ENCODE assay signal across 1 cellular context in the genomic region with DNA sequence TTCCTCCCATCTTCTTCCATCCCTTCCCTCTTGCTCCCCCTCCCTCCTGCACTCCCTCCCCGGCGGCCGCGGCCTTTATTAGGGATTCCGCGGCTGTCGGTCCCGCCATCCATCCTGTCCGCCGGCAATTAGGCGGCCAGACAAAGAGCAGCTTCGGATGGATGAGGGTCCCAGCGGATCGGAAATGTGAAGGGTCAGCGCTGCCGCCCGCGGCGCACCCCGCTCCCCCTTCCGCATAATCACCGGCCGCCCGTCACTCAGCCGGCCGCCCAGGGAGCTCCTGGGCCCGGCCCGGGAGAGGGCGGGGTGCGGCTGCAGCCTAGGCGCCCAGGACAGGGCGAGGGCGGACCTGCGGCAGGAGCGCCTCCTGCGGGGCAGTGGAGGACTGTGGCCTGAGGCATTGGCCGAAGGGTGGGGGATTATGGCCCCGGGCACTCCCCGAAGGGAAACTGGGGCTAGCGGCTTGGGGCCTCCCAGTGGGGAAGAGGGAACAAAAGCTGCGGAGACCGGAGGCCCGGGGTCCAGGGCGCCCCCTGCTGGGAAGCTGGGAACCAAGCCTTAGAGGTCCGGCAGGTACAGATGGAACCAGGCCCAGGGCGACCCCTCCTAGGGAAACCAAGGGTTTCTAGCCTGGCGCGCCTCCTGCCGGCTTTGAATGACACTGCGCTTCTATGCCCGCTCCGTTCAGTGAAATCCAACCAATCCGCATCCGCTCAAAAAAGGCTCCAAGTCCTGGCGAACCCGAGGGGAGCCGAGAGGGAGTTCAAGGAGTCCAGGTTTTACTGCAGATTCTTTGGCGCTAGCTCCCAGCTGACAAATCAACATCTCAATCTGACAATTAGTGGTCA.
TF ChIP-seq lines count a peak whose summit lies in the region.

No MANE protein-coding gene starts in this region.

TF ChIP-seq in GM12878, 131 proteins besides CTCF, POLR2A, EP300 and RAD21 (continues in another document):
- TF ChIP-seq ZBED1 (IDR thresholded peaks at IDR 0.05; ENCODE audit: borderline replicate concordance), result no peak
- no peak for TF ChIP-seq IRF4 (IDR thresholded peaks at IDR 0.05; ENCODE audit: low read depth, low read length)
- peak; percentile 84 for TF ChIP-seq SMARCA5 (IDR thresholded peaks at IDR 0.05)
- no peak for TF ChIP-seq ZNF687 (IDR thresholded peaks at IDR 0.05)
- no peak for TF ChIP-seq BMI1 (IDR thresholded peaks at IDR 0.05; ENCODE audit: borderline replicate concordance)
- no peak for TF ChIP-seq POLR2AphosphoS2 (IDR thresholded peaks at IDR 0.05; ENCODE audit: low read depth, low read length)
- peak; percentile 51; the same call in 1 of the 2 replicates for TF ChIP-seq RB1 (IDR thresholded peaks at IDR 0.05; ENCODE audit: borderline replicate concordance)
- TF ChIP-seq RFX5 (IDR thresholded peaks at IDR 0.05; ENCODE audit: low read depth, low read length), result no peak
- no peak for TF ChIP-seq ZNF622 (IDR thresholded peaks at IDR 0.05)
- no peak for TF ChIP-seq WRNIP1 (IDR thresholded peaks at IDR 0.05; ENCODE audit: borderline replicate concordance, low read depth, low read length)
- no peak for TF ChIP-seq SIX5 (IDR thresholded peaks at IDR 0.05; ENCODE audit: low read depth, low read length, severe bottlenecking)
- TF ChIP-seq LARP7 (IDR thresholded peaks at IDR 0.05), result peak; percentile 68; the same call in 1 of the 2 replicates
- TF ChIP-seq PAX5 (IDR thresholded peaks at IDR 0.05; ENCODE audit: borderline replicate concordance, low read depth, low read length), result peak; percentile 37; the same call in 1 of the 2 replicates
- TF ChIP-seq ZNF24 (IDR thresholded peaks at IDR 0.05), result no peak
- no peak for TF ChIP-seq RELB (IDR thresholded peaks at IDR 0.05; ENCODE audit: low read depth)
- TF ChIP-seq CHD1 (IDR thresholded peaks at IDR 0.05; ENCODE audit: low read depth, low read length), result no peak
- TF ChIP-seq HCFC1 (IDR thresholded peaks at IDR 0.05; ENCODE audit: low read length), result no peak
- TF ChIP-seq ZBTB4 (CRISPR knock-in tag; IDR thresholded peaks at IDR 0.05), result no peak
- peak; percentile 44; the same call in 1 of the 2 replicates for TF ChIP-seq IKZF1 (conservative IDR thresholded peaks at IDR 0.05)
- peak in 1 of 2 experiments; percentile 18; a peak in 1 of 4 replicates for TF ChIP-seq BHLHE40 (IDR thresholded peaks at IDR 0.05; ENCODE audit: borderline replicate concordance in 1 of 2, low read depth in 2 of 2, low read length in 1 of 2)
- TF ChIP-seq, protein P1, sequence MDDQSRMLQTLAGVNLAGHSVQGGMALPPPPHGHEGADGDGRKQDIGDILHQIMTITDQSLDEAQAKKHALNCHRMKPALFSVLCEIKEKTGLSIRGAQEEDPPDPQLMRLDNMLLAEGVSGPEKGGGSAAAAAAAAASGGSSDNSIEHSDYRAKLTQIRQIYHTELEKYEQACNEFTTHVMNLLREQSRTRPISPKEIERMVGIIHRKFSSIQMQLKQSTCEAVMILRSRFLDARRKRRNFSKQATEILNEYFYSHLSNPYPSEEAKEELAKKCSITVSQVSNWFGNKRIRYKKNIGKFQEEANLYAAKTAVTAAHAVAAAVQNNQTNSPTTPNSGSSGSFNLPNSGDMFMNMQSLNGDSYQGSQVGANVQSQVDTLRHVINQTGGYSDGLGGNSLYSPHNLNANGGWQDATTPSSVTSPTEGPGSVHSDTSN (IDR thresholded peaks at IDR 0.05; ENCODE audit: insufficient replicate concordance, low read depth, low read length), result peak; percentile 60
- TF ChIP-seq HSF1 (IDR thresholded peaks at IDR 0.05; ENCODE audit: low read depth, low read length), result no peak
- no peak for TF ChIP-seq NFIC (IDR thresholded peaks at IDR 0.05; ENCODE audit: low read depth, low read length)
- 0 out of 2 replicates have a peak, but pooled peaks have one; percentile 52 for TF ChIP-seq ZNF217 (IDR thresholded peaks at IDR 0.05)
- TF ChIP-seq SMAD5 (IDR thresholded peaks at IDR 0.05; ENCODE audit: low read depth), result no peak
- TF ChIP-seq SP1 (IDR thresholded peaks at IDR 0.05; ENCODE audit: low read depth, low read length), result no peak
- TF ChIP-seq FOXM1 (IDR thresholded peaks at IDR 0.05; ENCODE audit: low read depth, low read length), result no peak
- no peak for TF ChIP-seq RAD51 (IDR thresholded peaks at IDR 0.05)
- TF ChIP-seq NR2C1 (IDR thresholded peaks at IDR 0.05), result no peak
- TF ChIP-seq MTA2 (IDR thresholded peaks at IDR 0.05; ENCODE audit: low read depth), result no peak
- TF ChIP-seq EGR1 (IDR thresholded peaks at IDR 0.05; ENCODE audit: borderline replicate concordance in 1 of 2, low read depth in 2 of 2, low read length in 2 of 2), result no peak
- no peak for TF ChIP-seq E2F8 (IDR thresholded peaks at IDR 0.05; ENCODE audit: low read depth, partially characterized antibody)
- no peak for TF ChIP-seq RCOR1 (conservative IDR thresholded peaks at IDR 0.05; ENCODE audit: low read depth, low read length)
- TF ChIP-seq FOS (IDR thresholded peaks at IDR 0.05; ENCODE audit: borderline replicate concordance, extremely low read depth, insufficient read length), result no peak
- TF ChIP-seq ATF7 (IDR thresholded peaks at IDR 0.05; ENCODE audit: low read depth), result no peak
- no peak for TF ChIP-seq JUNB (IDR thresholded peaks at IDR 0.05)
- peak; percentile 59; the same call in 1 of the 2 replicates for TF ChIP-seq NBN (IDR thresholded peaks at IDR 0.05)
- no peak for TF ChIP-seq CUX1 (IDR thresholded peaks at IDR 0.05; ENCODE audit: insufficient replicate concordance, low read depth, low read length)
- TF ChIP-seq SMAD1 (IDR thresholded peaks at IDR 0.05; ENCODE audit: low read depth, partially characterized antibody), result no peak
